22 cellular contexts compared by ENCODE assay signal in the genomic region with DNA sequence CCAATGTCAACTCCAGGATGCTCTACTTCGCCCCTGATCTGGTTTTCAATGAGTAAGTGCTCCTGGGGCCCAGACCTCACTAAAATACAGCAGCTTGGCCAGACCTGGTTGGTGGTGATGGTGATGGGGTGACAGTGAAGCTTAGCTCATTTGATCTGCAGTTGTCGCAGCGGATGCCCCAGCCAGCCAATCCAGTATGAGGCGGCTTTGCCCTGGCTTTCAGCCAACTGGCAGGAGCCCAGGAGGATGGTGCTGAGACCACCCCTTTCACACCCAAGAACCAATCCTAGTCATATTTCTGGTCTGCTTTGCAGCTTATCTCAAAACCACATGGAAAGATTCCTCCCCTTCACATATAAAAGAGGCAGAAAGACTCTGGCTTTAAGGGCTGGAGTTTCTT.
"Had no signal": no experiment of that assay in that cellular context is flagged by ENCODE, and none has a peak within 500 bp of the region (broad histone marks: within the 10 kb centered on the region; RNA-seq: fewer than 3 reads in every experiment).

No MANE protein-coding gene starts in this region.

- H3K9me3 Mint-ChIP-seq: T-cell had no signal

- H3K27ac ChIP-seq: HL-60, RWPE1 had no signal

- H3K27me3 Mint-ChIP-seq: IgD-negative memory B cell had no signal

- H3K36me3 Mint-ChIP-seq: IgD-negative memory B cell, T-cell had no signal

- DNase-seq: KBM-7, MV-4-11, NCI-H1048, NCI-H1105, NCI-H1417, NCI-H1436 treated with DMSO at 0.1 percent for 48 hours, NCI-H1694 treated with DMSO at 0.1 percent for 48 hours, NCI-H1930, NCI-H2081, NCI-H2107, NCI-H2227 treated with DMSO at 0.1 percent for 48 hours, NCI-H524, NCI-H69, NCI-H774, PC-3, SHP77, SW 1271, T-cell had no signal

- H3K4me1 Mint-ChIP-seq: IgD-negative memory B cell, T-cell had no signal

- ATAC-seq: Panc1, PC-3, T-cell had no signal

- H3K4me3 Mint-ChIP-seq: IgD-negative memory B cell, T-cell had no signal

- H3K27ac Mint-ChIP-seq: IgD-negative memory B cell, T-cell had no signal
